16 cellular contexts compared by ENCODE assay signal in genomic region chr16:49842972-49843371, GRCh38. TPM values are rescaled to one million over a fixed set of nuclear protein-coding genes. Genes with fewer than 3 reads are reported as not detected.
A peak's percentile ranks its signal among the peaks of the same experiment; 100 is the strongest.
DNase-seq lines count a peak whose midpoint lies in the region; ATAC-seq, FAIRE-seq and TF ChIP-seq lines count a peak whose summit lies in the region.
"Had no signal": no experiment of that assay in that cellular context is flagged by ENCODE, and none has a peak within 500 bp of the region (broad histone marks: within the 10 kb centered on the region; RNA-seq: fewer than 3 reads in every experiment).

No MANE protein-coding gene starts in this region.

- POLR2A ChIA-PET in HepG2 (lab: Yijun Ruan, JAX): no interaction called here

- TF ChIP-seq EP300 in HepG2 (IDR thresholded peaks at IDR 0.05; ENCODE audit: low read depth in 2 of 2, low read length in 2 of 2): no peak
- no peak for TF ChIP-seq EP300 in HepG2 (CRISPR knock-in tag; IDR thresholded peaks at IDR 0.05; ENCODE audit: borderline replicate concordance)

- no peak for ATAC-seq in HepG2
- no peak for ATAC-seq in omental fat pad (ENCODE audit: low FRiP score)
- ATAC-seq: HCT116 had no signal

- H2AFZ ChIP-seq in HepG2 (ENCODE audit: low read length): no peak overlapping the region
- H2AFZ ChIP-seq: GM23248 had no signal

- H3K36me3 Mint-ChIP-seq in nephron (ENCODE audit: low read depth): peaks cover 5% of the 10 kb centered on the region
- no peaks in the 10 kb centered on the region for H3K36me3 Mint-ChIP-seq in activated naive CD4-positive, alpha-beta T cell treated with anti-CD3 and anti-CD28 coated beads for 36 hours (ENCODE audit: low read depth)

- peaks cover 0 to 3% (median 0%) of the 10 kb centered on the region in 4 donors for H3K27me3 ChIP-seq in liver (ENCODE audit: control insufficient read depth in 4 of 4, insufficient read depth in 4 of 4, low read length in 3 of 4)
- peaks cover 6 to 41% of the 10 kb centered on the region in 2 experiments; a peak in 4 of 5 replicates for H3K27me3 ChIP-seq in HepG2 (ENCODE audit: control insufficient read depth in 1 of 2, insufficient read depth in 2 of 2, low read length in 2 of 2)
- no peaks in the 10 kb centered on the region for H3K27me3 ChIP-seq in subcutaneous abdominal adipose tissue (ENCODE audit: control insufficient read depth in 5 of 5, insufficient read depth in 4 of 5, low read length in 5 of 5)
- H3K27me3 ChIP-seq: BLaER1 had no signal

- H3K4me1 Mint-ChIP-seq in nephron: peaks cover 53% of the 10 kb centered on the region
- no peaks in the 10 kb centered on the region for H3K4me1 Mint-ChIP-seq in activated naive CD4-positive, alpha-beta T cell treated with anti-CD3 and anti-CD28 coated beads for 36 hours (ENCODE audit: low read depth)

- H3K9ac ChIP-seq in liver (ENCODE audit: low read depth in 1 of 2, low read length in 2 of 2) (no peak overlapping the region), HepG2 (ENCODE audit: insufficient read depth, low read depth, low read length) (no peak overlapping the region), subcutaneous abdominal adipose tissue (ENCODE audit: low read length in 5 of 5) (peak overlapping the region in 1 of 5 donors; percentile 9)
- H3K9ac ChIP-seq: BLaER1, GM23248 had no signal

- no peaks in the 10 kb centered on the region for H3K9me3 Mint-ChIP-seq in nephron
- no peaks in the 10 kb centered on the region for H3K9me3 Mint-ChIP-seq in activated naive CD4-positive, alpha-beta T cell treated with anti-CD3 and anti-CD28 coated beads for 36 hours

- TF ChIP-seq POLR2A in HepG2 (IDR thresholded peaks at IDR 0.05; ENCODE audit: insufficient read depth in 1 of 2, low read depth in 2 of 2, low read length in 2 of 2): no peak

- H3K4me3 ChIP-seq in liver (ENCODE audit: low read depth in 1 of 3, low read length in 3 of 3) (no peak overlapping the region), HepG2 (replicated peaks in 1 of 3; ENCODE audit: insufficient read depth in 1 of 3, low read depth in 2 of 3, low read length in 3 of 3) (no peak overlapping the region), subcutaneous abdominal adipose tissue (ENCODE audit: low read depth in 1 of 5, low read length in 5 of 5) (no peak overlapping the region)
- H3K4me3 ChIP-seq: BLaER1, GM23248 had no signal

- BruUV-seq in HepG2 (replicated peaks; lab: Mats Ljungman, UMichigan): no TSS peak

- in situ Hi-C loops in HepG2 (cut with HindIII; ENCODE audit: extremely low pct_ligation_motif_present, low pct_unique_long_range_greater_than_20kb): no loop called here

- H4K20me1 ChIP-seq in HepG2 (ENCODE audit: insufficient read depth, low read length): no peaks in the 10 kb centered on the region

- no peak overlapping the region for H3K4me2 ChIP-seq in HepG2 (ENCODE audit: low read depth, low read length)
- H3K4me2 ChIP-seq: BLaER1 had no signal

- TF ChIP-seq CTCF in liver (IDR thresholded peaks at IDR 0.05; ENCODE audit: low read depth, low read length, missing input control) (no peak), HepG2 (CRISPR knock-in tag; IDR thresholded peaks at IDR 0.05) (no peak), nephron (IDR thresholded peaks at IDR 0.05; ENCODE audit: unreplicated experiment in 3 of 3) (no peak), omental fat pad (IDR thresholded peaks at IDR 0.05) (no peak)

- WGBS in liver: 39% methylated on average over 4 of the region's 4 CpGs
- 8% methylated on average over 4 of the region's 4 CpGs for WGBS in HepG2 (ENCODE audit: low lambda C conversion rate)

- no peak overlapping the region for H3K4me3 Mint-ChIP-seq in nephron
- H3K4me3 Mint-ChIP-seq in activated naive CD4-positive, alpha-beta T cell treated with anti-CD3 and anti-CD28 coated beads for 36 hours: no peak overlapping the region

- intact Hi-C loops in HepG2 (cut with micrococcal nuclease; ENCODE audit: unreplicated experiment): no loop called here
- intact Hi-C loops in activated naive CD4-positive, alpha-beta T cell treated with anti-CD3 and anti-CD28 coated beads for 36 hours (cut with micrococcal nuclease): no loop called here

- peak overlapping the region in 2 of 3 experiments; percentile 46 to 66 for H3K27ac Mint-ChIP-seq in nephron
- H3K27ac Mint-ChIP-seq in activated naive CD4-positive, alpha-beta T cell treated with anti-CD3 and anti-CD28 coated beads for 36 hours: no peak overlapping the region

- CTCF ChIA-PET in HepG2 (lab: Yijun Ruan, JAX; ENCODE audit: low intra/inter-chr PET ratio, low total read pairs): no interaction called here
- CTCF ChIA-PET in activated naive CD4-positive, alpha-beta T cell treated with anti-CD3 and anti-CD28 coated beads for 36 hours (lab: Charles Lee): no interaction called here

- H3K27me3 Mint-ChIP-seq in nephron (ENCODE audit: low read depth): no peaks in the 10 kb centered on the region
- H3K27me3 Mint-ChIP-seq in activated naive CD4-positive, alpha-beta T cell treated with anti-CD3 and anti-CD28 coated beads for 36 hours (ENCODE audit: low read depth): peaks cover 17% of the 10 kb centered on the region

- no peak for FAIRE-seq in HepG2 (lab: Jason Lieb, UNC)
- FAIRE-seq: H54 had no signal

- H3K4me1 ChIP-seq in liver (ENCODE audit: control insufficient read depth in 4 of 4, insufficient read depth in 4 of 4, low read length in 3 of 4): no peaks in the 10 kb centered on the region
- H3K4me1 ChIP-seq in HepG2 (ENCODE audit: insufficient read depth, low read length): no peaks in the 10 kb centered on the region
- peaks cover 4 to 34% (median 33%) of the 10 kb centered on the region in 5 donors for H3K4me1 ChIP-seq in subcutaneous abdominal adipose tissue (ENCODE audit: control insufficient read depth in 5 of 5, insufficient read depth in 5 of 5, low read length in 5 of 5)

- DNase-seq in HepG2 (ENCODE audit: low spot score): no peak
- no peak for DNase-seq in AG20443 (ENCODE audit: low spot score)
- no peak for DNase-seq in omental fat pad (ENCODE audit: low spot score)
- DNase-seq in activated naive CD4-positive, alpha-beta T cell treated with anti-CD3 and anti-CD28 coated beads for 36 hours: no peak
- DNase-seq: AML-193, DMS53, GF-D8, GM23248 had no signal

- H3K27ac ChIP-seq in liver (ENCODE audit: low read depth in 1 of 2, low read length in 2 of 2): no peak overlapping the region
- H3K27ac ChIP-seq in HepG2 (ENCODE audit: extremely low read length, insufficient read depth, low read length): no peak overlapping the region
- peak overlapping the region; percentile 8 for H3K27ac ChIP-seq in subcutaneous abdominal adipose tissue (ENCODE audit: low read depth, low read length)
- H3K27ac ChIP-seq: 22Rv1, BLaER1, GM23248 had no signal

- TF ChIP-seq RAD21 in liver (IDR thresholded peaks at IDR 0.05) (no peak), HepG2 (CRISPR knock-in tag; IDR thresholded peaks at IDR 0.05) (no peak)

- no peaks in the 10 kb centered on the region for H3K36me3 ChIP-seq in liver (ENCODE audit: control insufficient read depth in 4 of 4, insufficient read depth in 3 of 4, low read depth in 1 of 4, low read length in 3 of 4)
- no peaks in the 10 kb centered on the region for H3K36me3 ChIP-seq in HepG2 (replicated peaks in 1 of 2; ENCODE audit: control insufficient read depth in 1 of 2, insufficient read depth in 2 of 2, low read length in 2 of 2)
- peaks cover 0 to 6% (median 0%) of the 10 kb centered on the region in 5 donors for H3K36me3 ChIP-seq in subcutaneous abdominal adipose tissue (ENCODE audit: control insufficient read depth in 5 of 5, insufficient read depth in 5 of 5, low read length in 5 of 5)

- H3K9me3 ChIP-seq in liver (ENCODE audit: control insufficient read depth in 4 of 4, low read length in 3 of 4) (no peaks in the 10 kb centered on the region), HepG2 (ENCODE audit: low read length) (no peaks in the 10 kb centered on the region), subcutaneous abdominal adipose tissue (ENCODE audit: control insufficient read depth in 5 of 5, low read length in 5 of 5) (no peaks in the 10 kb centered on the region)
- H3K9me3 ChIP-seq: BLaER1 had no signal

- no peaks in the 10 kb centered on the region for H3K79me2 ChIP-seq in HepG2 (ENCODE audit: insufficient read depth, low read length)

TF ChIP-seq in liver, 16 proteins besides CTCF, POLR2A, EP300 and RAD21 (continues in another document):
- no peak for TF ChIP-seq EGR1 (IDR thresholded peaks at IDR 0.05; ENCODE audit: low read depth in 2 of 2)
- no peak for TF ChIP-seq YY1 (IDR thresholded peaks at IDR 0.05)

RNA-seq across cellular contexts. Expression of gene ZNF423, which starts 12.9 kb away (rescaled TPM):
- total RNA-seq in liver (1 to 10 TPM in 1 of 2 donors, under 1 TPM in 1; 0.42 to 1.6 TPM), HepG2 (2016; rRNA removed; fragmentation: Illumina TruSeq; extraction: Trizol) (0.25 and 0.31 TPM in 2 replicates), omental fat pad (10 to 100 TPM in 1 of 4 donors, 1 to 10 TPM in 3; 6.6 to 22.9 (median 8.6) TPM)
- polyA plus RNA-seq in liver (under 1 TPM; 0.24 to 0.37 TPM), HepG2 (2011; rRNA removed) (0.05 and 0.07 TPM in 2 replicates)
- total RNA-seq in HepG2 (2016; cell fraction: cytosol; rRNA removed; fragmentation: Illumina TruSeq; extraction: Trizol; ENCODE audit: low read depth): 0.26 TPM in 1 of 2 replicates, not detected in the other
- total RNA-seq in HepG2 (2016; cell fraction: insoluble cytoplasmic fraction; rRNA removed; fragmentation: Illumina TruSeq; extraction: Trizol): 0.09 and 0.16 TPM in 2 replicates
- total RNA-seq in HepG2 (2016; cell fraction: membrane; rRNA removed; fragmentation: Illumina TruSeq; extraction: Trizol): 0.03 and 0.53 TPM in 2 replicates
- total RNA-seq in HepG2 (2016; cell fraction: nucleus; rRNA removed; fragmentation: Illumina TruSeq; extraction: Trizol): 0.03 and 0.13 TPM in 2 replicates
- 0.04 TPM in 2 replicates for polyA plus RNA-seq in HepG2 (2011; cell fraction: cytosol; rRNA removed)
- 0.10 TPM in 2 replicates for polyA plus RNA-seq in HepG2 (2011; cell fraction: nucleus; rRNA removed)
- polyA plus RNA-seq in HepG2 (2012): 0.04 and 0.15 TPM in 2 replicates
- 0.31 and 0.51 TPM in 2 replicates for polyA plus RNA-seq in HepG2 (2016; cell fraction: cytosol; fragmentation: Illumina TruSeq; extraction: Trizol; ENCODE audit: low read depth)
- 0.05 and 0.10 TPM in 2 replicates for polyA plus RNA-seq in HepG2 (2016; cell fraction: insoluble cytoplasmic fraction; fragmentation: Illumina TruSeq; extraction: Trizol; ENCODE audit: low read depth)
- polyA plus RNA-seq in HepG2 (2016; cell fraction: membrane; fragmentation: Illumina TruSeq; extraction: Trizol; ENCODE audit: low read depth): 0.15 TPM in 1 of 2 replicates, not detected in the other
- not detected in 2 replicates for polyA plus RNA-seq in HepG2 (2016; cell fraction: nucleus; fragmentation: Illumina TruSeq; extraction: Trizol; ENCODE audit: insufficient read depth, low read depth)
- polyA minus RNA-seq in HepG2 (2011; rRNA and poly(A)+ RNA removed; ENCODE audit: low replicate concordance): 0.28 TPM in 1 of 2 replicates, not detected in the other
- polyA minus RNA-seq in HepG2 (2011; cell fraction: cytosol; rRNA and poly(A)+ RNA removed): not detected in 2 replicates
- polyA minus RNA-seq in HepG2 (2011; cell fraction: nucleus; rRNA and poly(A)+ RNA removed): 0.13 TPM in 1 of 2 replicates, not detected in the other
- total RNA-seq in activated naive CD4-positive, alpha-beta T cell treated with anti-CD3 and anti-CD28 coated beads for 36 hours: under 1 TPM in 1 of 2 experiments, not detected in 1; 0.05 TPM
- total RNA-seq: HT1080 had no signal
